Comparison of ENCODE assay signal across 13 cellular contexts in the genomic region with DNA sequence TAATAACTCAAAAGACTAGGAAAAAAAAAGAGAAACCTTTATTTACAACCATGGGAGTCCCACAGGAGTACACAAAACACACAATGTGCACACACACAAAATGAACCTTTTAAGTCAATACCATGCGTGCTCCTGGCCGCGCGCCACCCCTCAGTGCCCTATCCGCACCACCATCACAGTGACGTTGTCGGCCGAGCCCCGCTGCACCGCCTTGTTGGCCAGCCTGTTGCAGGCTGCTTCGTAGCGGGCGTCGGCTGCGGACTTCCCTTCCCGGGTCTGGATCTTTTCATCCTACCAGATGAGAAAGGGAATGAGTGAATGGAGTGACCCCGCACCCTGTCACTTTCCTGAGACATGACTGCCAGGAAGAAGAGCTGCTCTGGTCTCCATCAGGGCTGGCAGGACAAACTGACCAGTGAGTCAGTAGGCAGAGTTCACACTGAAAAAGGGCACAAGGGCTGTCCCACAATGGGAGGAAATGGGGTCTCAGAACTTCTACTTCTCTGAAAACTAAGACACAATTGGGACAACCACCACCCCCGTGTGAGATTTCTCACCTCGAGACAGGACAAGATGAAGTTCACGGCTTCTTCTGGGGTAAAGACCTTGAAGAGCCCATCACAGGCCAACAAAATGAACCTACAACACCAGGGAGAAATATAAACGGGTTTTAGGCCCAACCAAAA. TPM values are rescaled to one million over a fixed set of nuclear protein-coding genes. Genes with fewer than 3 reads are reported as not detected.
DNase-seq lines count a peak whose midpoint lies in the region; ATAC-seq, FAIRE-seq and TF ChIP-seq lines count a peak whose summit lies in the region.
"Had no signal": no experiment of that assay in that cellular context is flagged by ENCODE, and none has a peak within 500 bp of the region (broad histone marks: within the 10 kb centered on the region; RNA-seq: fewer than 3 reads in every experiment).

No MANE protein-coding gene starts in this region.

- H3K9me3 ChIP-seq in adipocyte (ENCODE audit: control insufficient read depth, low read length) (no peaks in the 10 kb centered on the region), gastroesophageal sphincter (no peaks in the 10 kb centered on the region), smooth muscle cell (replicated peaks; ENCODE audit: low read depth) (no peaks in the 10 kb centered on the region)

- H3K4me2 ChIP-seq in smooth muscle cell: peak overlapping the region; percentile 12

- no peak for ATAC-seq in gastroesophageal sphincter
- no peak for ATAC-seq in HG03135 (IDR thresholded peaks at IDR 0.05; ENCODE audit: unreplicated experiment)

- no peak for FAIRE-seq in urothelium cell line (lab: Jason Lieb, UNC)

- TF ChIP-seq POLR2A in gastroesophageal sphincter (IDR thresholded peaks at IDR 0.05): no peak

- H4K20me1 ChIP-seq in smooth muscle cell (ENCODE audit: low read depth): no peaks in the 10 kb centered on the region

- H3K9ac ChIP-seq in adipocyte (ENCODE audit: low read length) (peak overlapping the region; percentile 61), smooth muscle cell (ENCODE audit: low read depth) (peak overlapping the region; percentile 21)

- peaks cover 8% of the 10 kb centered on the region for H3F3A ChIP-seq in smooth muscle cell (ENCODE audit: low read depth)

- H3K79me2 ChIP-seq in smooth muscle cell (ENCODE audit: low read depth): no peaks in the 10 kb centered on the region

- peaks cover 52% of the 10 kb centered on the region for H3K36me3 ChIP-seq in adipocyte (ENCODE audit: control insufficient read depth, insufficient read depth, low read length, severe bottlenecking)
- peaks cover 0 to 87% of the 10 kb centered on the region in 2 donors for H3K36me3 ChIP-seq in gastroesophageal sphincter
- H3K36me3 ChIP-seq in smooth muscle cell (ENCODE audit: low read depth): no peaks in the 10 kb centered on the region

- H3K27ac ChIP-seq in gastroesophageal sphincter (peak overlapping the region in 3 of 4 donors; percentile 75 to 82 (median 77)), smooth muscle cell (ENCODE audit: low read depth) (peak overlapping the region; percentile 89)

- DNase-seq in ELR (ENCODE audit: low read depth) (peak; percentile 19), adipocyte (ENCODE audit: low read depth) (no peak), smooth muscle cell (lab: John Stamatoyannopoulos, UW; ENCODE audit: unreplicated experiment) (no peak), NCI-H345 treated with DMSO at 0.1 percent for 48 hours (lab: John Stamatoyannopoulos, UW; ENCODE audit: unreplicated experiment) (no peak), AG20443 (ENCODE audit: low spot score) (no peak), urothelium cell line (ENCODE audit: low spot score) (no peak)
- DNase-seq: activated CD4-positive, alpha-beta T cell treated with anti-CD3 and anti-CD28 coated beads, Interleukin-2, amount 50 U/mL, for 48 hours; activated naive CD4-positive, alpha-beta T cell treated with anti-CD3 and anti-CD28 coated beads, Interleukin-2, amount 50 U/mL, for 16 hours; NCI-H1436 had no signal

- peaks cover 49% of the 10 kb centered on the region for H3K4me1 ChIP-seq in adipocyte (ENCODE audit: control insufficient read depth, insufficient read depth, low read length)
- peaks cover 5 to 40% (median 20%) of the 10 kb centered on the region in 3 donors for H3K4me1 ChIP-seq in gastroesophageal sphincter
- no peaks in the 10 kb centered on the region for H3K4me1 ChIP-seq in smooth muscle cell (ENCODE audit: low read depth)

- H3K4me3 ChIP-seq in adipocyte (ENCODE audit: low read length) (peak overlapping the region; percentile 61), gastroesophageal sphincter (no peak overlapping the region), smooth muscle cell (no peak overlapping the region)

- WGBS in gastroesophageal sphincter (ENCODE audit: low coverage in 1 of 2), 2 donors: 79 to 85% methylated on average over 11 to 12 of the region's 21 CpGs
- WGBS in smooth muscle cell (ENCODE audit: low lambda C conversion rate): 96% methylated on average over 21 of the region's 21 CpGs

- no peak overlapping the region for H2AFZ ChIP-seq in smooth muscle cell (ENCODE audit: low read depth)

- TF ChIP-seq EP300 in gastroesophageal sphincter (IDR thresholded peaks at IDR 0.05): no peak

- no peak for TF ChIP-seq CTCF in gastroesophageal sphincter (IDR thresholded peaks at IDR 0.05)
- no peak for TF ChIP-seq CTCF in smooth muscle cell (IDR thresholded peaks at IDR 0.05; ENCODE audit: borderline replicate concordance, insufficient read depth, poor library complexity, severe bottlenecking)

- H3K27me3 ChIP-seq in adipocyte (replicated peaks; ENCODE audit: control insufficient read depth, insufficient read depth, low read length) (no peaks in the 10 kb centered on the region), gastroesophageal sphincter (no peaks in the 10 kb centered on the region), smooth muscle cell (ENCODE audit: low read depth) (no peaks in the 10 kb centered on the region)

RNA-seq across cellular contexts. Expression of gene ERFE, which starts 11.8 kb away (rescaled TPM):
- under 1 TPM in 3 of 4 donors, not detected in 1; 0.35 to 0.94 (median 0.74) TPM for total RNA-seq in gastroesophageal sphincter
- 0.13 TPM in 1 of 2 replicates, not detected in the other for total RNA-seq in smooth muscle cell
- polyA plus RNA-seq in smooth muscle cell: 0.86 and 2.4 TPM in 2 replicates

RNA-seq across cellular contexts. Expression of gene KLHL30, which starts 32.1 kb away (rescaled TPM):
- total RNA-seq in gastroesophageal sphincter: 1 to 10 TPM; 1.3 to 8.1 (median 3.7) TPM
- total RNA-seq in smooth muscle cell: 0.31 and 0.36 TPM in 2 replicates
- 0.17 TPM in 1 of 2 replicates, not detected in the other for polyA plus RNA-seq in smooth muscle cell
- total RNA-seq: dermis microvascular lymphatic vessel endothelial cell, H4 had no signal

RNA-seq across cellular contexts. Expression of gene ILKAP, which starts 33.0 kb away (rescaled TPM):
- 10 to 100 TPM; 18.5 to 45.5 (median 35.1) TPM for total RNA-seq in gastroesophageal sphincter
- total RNA-seq in smooth muscle cell: 11.0 and 12.0 TPM in 2 replicates
- 21.9 and 23.3 TPM in 2 replicates for polyA plus RNA-seq in smooth muscle cell
